24 cellular contexts compared by ENCODE assay signal in genomic region chr15:29567336-29567735, GRCh38.
"Had no signal": no experiment of that assay in that cellular context is flagged by ENCODE, and none has a peak within 500 bp of the region (broad histone marks: within the 10 kb centered on the region; RNA-seq: fewer than 3 reads in every experiment).

No MANE protein-coding gene starts in this region.

- H3K4me2 ChIP-seq: neural progenitor cell, smooth muscle cell had no signal

- H3K9me3 ChIP-seq: gastrocnemius medialis, mucosa of descending colon, right atrium auricular region, suprapubic skin, thyroid gland, vagina had no signal

- H3K9ac ChIP-seq: neural progenitor cell, parathyroid adenoma had no signal

- H3K27me3 ChIP-seq: right atrium auricular region, thyroid gland, vagina had no signal

- H3K27ac ChIP-seq: gastrocnemius medialis, neural progenitor cell, parathyroid adenoma, right atrium auricular region, suprapubic skin, thyroid gland, vagina had no signal

- H3K4me1 ChIP-seq: gastrocnemius medialis had no signal

- H2AFZ ChIP-seq: neural progenitor cell, parathyroid adenoma had no signal

- H3K4me3 ChIP-seq: gastrocnemius medialis, lung, mucosa of descending colon, neural progenitor cell, right atrium auricular region, smooth muscle cell, suprapubic skin, thyroid gland, vagina had no signal

- DNase-seq: cortex of kidney; effector memory CD8-positive, alpha-beta T cell; foreskin fibroblast; gastrocnemius medialis; head of caudate nucleus; mucosa of descending colon; naive B cell; stimulated activated CD4-positive, alpha-beta T cell treated with anti-CD3 and anti-CD28 coated beads, Interleukin-12 subunit alpha, Interleukin-12 subunit beta, amount 100 ng/mL, for 4 hours; stimulated activated CD4-positive, alpha-beta T cell treated with anti-CD3 and anti-CD28 coated beads, Interleukin-1b, Interleukin-23, amount 100 ng/mL, for 48 hours; stimulated activated CD4-positive, alpha-beta T cell treated with anti-CD3 and anti-CD28 coated beads, Interleukin-4, amount 100 ng/mL, for 1 hour; stimulated activated CD8-positive, alpha-beta memory T cell treated with anti-CD3 and anti-CD28 coated beads, Interleukin-4, amount 100 ng/mL, for 48 hours; stimulated activated naive CD4-positive, alpha-beta T cell; stimulated activated naive CD8-positive, alpha-beta T cell treated with anti-CD3 and anti-CD28 coated beads, Interleukin-15, amount 100 ng/mL, for 72 hours; thyroid gland; trophoblast cell had no signal

- ATAC-seq: effector memory CD8-positive, alpha-beta T cell; gastrocnemius medialis; left lobe of liver; mucosa of descending colon; sciatic nerve; stimulated activated naive CD8-positive, alpha-beta T cell treated with anti-CD3 and anti-CD28 coated beads, Interleukin-15, amount 100 ng/mL, for 72 hours had no signal

- H3K36me3 ChIP-seq: gastrocnemius medialis, neural progenitor cell, right atrium auricular region, suprapubic skin, thyroid gland, vagina had no signal
